In genomic region chr3:139107424-139108252, GRCh38 we compare ENCODE assay signal across 19 cellular contexts.
A peak's percentile ranks its signal among the peaks of the same experiment; 100 is the strongest.
DNase-seq lines count a peak whose midpoint lies in the region; ATAC-seq and TF ChIP-seq lines count a peak whose summit lies in the region.
"Had no signal": no experiment of that assay in that cellular context is flagged by ENCODE, and none has a peak within 500 bp of the region (broad histone marks: within the 10 kb centered on the region; RNA-seq: fewer than 3 reads in every experiment).

No MANE protein-coding gene starts in this region.

- H3K36me3 ChIP-seq in HAP-1 (replicated peaks): no peaks in the 10 kb centered on the region

- no peaks in the 10 kb centered on the region for H4K20me1 ChIP-seq in H9 (ENCODE audit: control insufficient read depth, insufficient read depth, insufficient read length)

- H3K56ac ChIP-seq in H9 (ENCODE audit: insufficient read length, low read depth, low read length): no peak overlapping the region

- H4K5ac ChIP-seq in H9 (ENCODE audit: insufficient read length, low read depth, low read length): no peak overlapping the region

- H3K23ac ChIP-seq in H9 (ENCODE audit: insufficient read length, low read depth, low read length): no peak overlapping the region

- no peak overlapping the region for H3K9ac ChIP-seq in H9 (ENCODE audit: extremely low read depth, insufficient read length, low read length)

- TF ChIP-seq POLR2A in lower leg skin (IDR thresholded peaks at IDR 0.05): no peak

- no peak overlapping the region for H2AFZ ChIP-seq in H9 (ENCODE audit: low read length)
- H2AFZ ChIP-seq: GM23338 had no signal

- H3K9me3 ChIP-seq in H9 (ENCODE audit: control insufficient read depth, low read depth, low read length) (no peaks in the 10 kb centered on the region), HAP-1 (no peaks in the 10 kb centered on the region)

- no peaks in the 10 kb centered on the region for H3K36me3 Mint-ChIP-seq in H9 (ENCODE audit: insufficient read depth in 1 of 3, low read depth in 3 of 3)
- H3K36me3 Mint-ChIP-seq: CD8-positive, alpha-beta memory T cell had no signal

- no peak overlapping the region for H4K91ac ChIP-seq in H9 (ENCODE audit: insufficient read length, low read depth, low read length)

- peaks cover 3 to 7% of the 10 kb centered on the region in 2 experiments; a peak in 3 of 4 replicates for H3K4me1 Mint-ChIP-seq in H9
- H3K4me1 Mint-ChIP-seq: GM23338 had no signal

- no peaks in the 10 kb centered on the region for H3K9me3 Mint-ChIP-seq in H9
- H3K9me3 Mint-ChIP-seq: CD8-positive, alpha-beta memory T cell; GM23338 had no signal

- TF ChIP-seq CTCF in H9 (conservative IDR thresholded peaks at IDR 0.05) (no peak), coronary artery (IDR thresholded peaks at IDR 0.05) (no peak), lower leg skin (IDR thresholded peaks at IDR 0.05) (no peak)

- WGBS in H9 (ENCODE audit: extremely low coverage, insufficient read length, low lambda C conversion rate): no CpG with 5 or more reads among the region's 13 CpGs
- 85 to 92% methylated on average over 12 to 13 of the region's 13 CpGs for WGBS in lower leg skin, 2 donors

- DNase-seq in H9 (peak; percentile 17), coronary artery (ENCODE audit: low spot score) (peak; percentile 49), lower leg skin (ENCODE audit: low spot score in 2 of 2) (peak; percentile 4 to 73), HAP-1 (ENCODE audit: low spot score in 2 of 2) (no peak), MV-4-11 (lab: John Stamatoyannopoulos, UW) (no peak)
- peak; percentile 8 for DNase-seq in stimulated activated CD8-positive, alpha-beta memory T cell treated with anti-CD3 and anti-CD28 coated beads, Interleukin-4, amount 100 ng/mL, for 48 hours
- DNase-seq: ACHN; C1 segment of cervical spinal cord; CD8-positive, alpha-beta memory T cell; KBM-7; NCI-H1417 treated with DMSO at 0.1 percent for 48 hours; NCI-H187 treated with DMSO at 0.1 percent for 48 hours; NCI-H226; NCI-H524; PC-3; RPMI8226; SHP77 treated with DMSO at 0.1 percent for 48 hours had no signal

- H3K79me1 ChIP-seq in H9 (ENCODE audit: insufficient read depth, low read depth, low read length, poor library complexity, severe bottlenecking): no peaks in the 10 kb centered on the region

- H4K8ac ChIP-seq in H9 (replicated peaks; ENCODE audit: insufficient read length, low read depth, low read length): no peak overlapping the region

- H3K4me1 ChIP-seq in H9 (ENCODE audit: insufficient read depth, low read length): no peaks in the 10 kb centered on the region
- H3K4me1 ChIP-seq in HAP-1: no peaks in the 10 kb centered on the region

- intact Hi-C loops in lower leg skin (cut with DNase I; ENCODE audit: low total_unique reads): no loop called here

- H2BK120ac ChIP-seq in H9 (ENCODE audit: low read depth, low read length, poor library complexity, severe bottlenecking): no peak overlapping the region

- no peak overlapping the region for H3T11ph ChIP-seq in H9 (ENCODE audit: low read length)

- H3K27me3 ChIP-seq in H9 (ENCODE audit: insufficient read depth, low read length) (no peaks in the 10 kb centered on the region), HAP-1 (ENCODE audit: low read depth) (no peaks in the 10 kb centered on the region)

- no peak overlapping the region for H3K18ac ChIP-seq in H9 (ENCODE audit: insufficient read length, low read depth, low read length)

- H3K4ac ChIP-seq in H9 (ENCODE audit: low read depth, low read length): no peak overlapping the region

- no peaks in the 10 kb centered on the region for H3K79me2 ChIP-seq in H9 (ENCODE audit: insufficient read depth, low read length)

- no peak overlapping the region for H2BK15ac ChIP-seq in H9 (ENCODE audit: low read depth, low read length)

- no peak for ATAC-seq in HG03135 (IDR thresholded peaks at IDR 0.05; ENCODE audit: unreplicated experiment)
- ATAC-seq: GM23338, PC-3 had no signal

- no peak overlapping the region for H2BK5ac ChIP-seq in H9 (ENCODE audit: insufficient read length, low read length)

- H3K4me3 Mint-ChIP-seq in H9: no peak overlapping the region
- H3K4me3 Mint-ChIP-seq: GM23338 had no signal

- H2AK5ac ChIP-seq in H9 (ENCODE audit: insufficient read length, low read length): no peak overlapping the region

- no peak overlapping the region for H2BK12ac ChIP-seq in H9 (ENCODE audit: insufficient read length, low read depth, low read length)

- H3K27me3 Mint-ChIP-seq in H9 (ENCODE audit: low read depth): peaks cover 23% of the 10 kb centered on the region

- H3K4me2 ChIP-seq in H9 (ENCODE audit: insufficient read depth, insufficient read length, low read length): no peak overlapping the region
- H3K4me2 ChIP-seq: GM23338 had no signal

- H2BK20ac ChIP-seq in H9 (ENCODE audit: low read depth, low read length, poor library complexity, severe bottlenecking): no peak overlapping the region

- in situ Hi-C loops in HAP-1 (cut with MboI; ENCODE audit: low sequenced_read_pairs): no loop called here

- H3K27ac Mint-ChIP-seq in H9: no peak overlapping the region
- H3K27ac Mint-ChIP-seq: CD8-positive, alpha-beta memory T cell; GM23338 had no signal

- H3K27ac ChIP-seq in H9 (ENCODE audit: insufficient read length, low read depth, low read length): no peak overlapping the region
- H3K27ac ChIP-seq in coronary artery: no peak overlapping the region

- no peak overlapping the region; the same call in 1 of the 2 replicates for H3K14ac ChIP-seq in H9 (ENCODE audit: insufficient read depth, low read length)

- H3K23me2 ChIP-seq in H9 (ENCODE audit: insufficient read length, low read depth, low read length, poor library complexity, severe bottlenecking): no peaks in the 10 kb centered on the region

- H3K4me3 ChIP-seq in coronary artery (no peak overlapping the region), lower leg skin (ENCODE audit: low read depth, poor library complexity, severe bottlenecking) (no peak overlapping the region), HAP-1 (no peak overlapping the region)
- H3K4me3 ChIP-seq: GM23338 had no signal

Comparison
In these comparisons a context has a peak if more than half of its experiments do, and no peak if none do; other contexts are left out.
1. DNase-seq: peak in H9 (single experiment), coronary artery (single experiment), lower leg skin (2 of 2) and stimulated activated CD8-positive, alpha-beta memory T cell treated with anti-CD3 and anti-CD28 coated beads, Interleukin-4, amount 100 ng/mL, for 48 hours (single experiment); none in HAP-1 (0 of 2) and MV-4-11 (single experiment).